In genomic region chr5:36459191-36460135, GRCh38 we compare ENCODE assay signal across 10 cellular contexts.
A peak's percentile ranks its signal among the peaks of the same experiment; 100 is the strongest.
DNase-seq lines count a peak whose midpoint lies in the region; FAIRE-seq and TF ChIP-seq lines count a peak whose summit lies in the region.
"Had no signal": no experiment of that assay in that cellular context is flagged by ENCODE, and none has a peak within 500 bp of the region (broad histone marks: within the 10 kb centered on the region; RNA-seq: fewer than 3 reads in every experiment).

No MANE protein-coding gene starts in this region.

- H2AFZ ChIP-seq in neural progenitor cell (replicated peaks) = no peak overlapping the region

- in situ Hi-C loops in KBM-7 (cut with MboI; ENCODE audit: low pct_unique_long_range_greater_than_20kb, low sequenced_read_pairs) = no loop called here

- DNase-seq in NCI-H1694 (lab: John Stamatoyannopoulos, UW) = peak; percentile 3
- DNase-seq in NCI-H1694 treated with DMSO at 0.1 percent for 48 hours (lab: John Stamatoyannopoulos, UW) = no peak
- peak; percentile 26 for DNase-seq in KBM-7
- peak; percentile 82 for DNase-seq in bronchial epithelial cell (ENCODE audit: low read depth)
- no peak for DNase-seq in neural progenitor cell (ENCODE audit: low spot score)
- no peak for DNase-seq in NCI-H1930 (lab: John Stamatoyannopoulos, UW)
- DNase-seq in DMS153 (lab: John Stamatoyannopoulos, UW) = no peak
- no peak for DNase-seq in activated CD4-positive, alpha-beta T cell treated with anti-CD3 and anti-CD28 coated beads for 1 hour
- DNase-seq: left cardiac atrium, tibial artery had no signal

- no peaks in the 10 kb centered on the region for H3F3A ChIP-seq in neural progenitor cell (ENCODE audit: low read depth)

- TF ChIP-seq CTCF in bronchial epithelial cell (IDR thresholded peaks at IDR 0.05; ENCODE audit: insufficient read depth, low read length, severe bottlenecking) (peak; percentile 48), neural progenitor cell (IDR thresholded peaks at IDR 0.05) (peak; percentile 55)

- no peak overlapping the region for H3K27ac ChIP-seq in neural progenitor cell
- H3K27ac ChIP-seq: tibial artery had no signal

- no peak overlapping the region for H3K4me3 Mint-ChIP-seq in neural progenitor cell

- no peaks in the 10 kb centered on the region for H3K27me3 ChIP-seq in bronchial epithelial cell (ENCODE audit: control insufficient read depth, insufficient read depth, low read length)
- no peaks in the 10 kb centered on the region for H3K27me3 ChIP-seq in neural progenitor cell
- H3K27me3 ChIP-seq: tibial artery had no signal

- H3K9me3 ChIP-seq in neural progenitor cell (ENCODE audit: low read depth) = no peaks in the 10 kb centered on the region
- H3K9me3 ChIP-seq: tibial artery had no signal

- H3K79me2 ChIP-seq in neural progenitor cell (ENCODE audit: low read depth) = no peaks in the 10 kb centered on the region

- no peaks in the 10 kb centered on the region for H4K20me1 ChIP-seq in neural progenitor cell (ENCODE audit: low read depth)

- FAIRE-seq in bronchial epithelial cell (lab: Jason Lieb, UNC) = no peak

- no peaks in the 10 kb centered on the region for H3K36me3 ChIP-seq in bronchial epithelial cell (ENCODE audit: control insufficient read depth, insufficient read depth, low read length)
- no peaks in the 10 kb centered on the region for H3K36me3 ChIP-seq in neural progenitor cell
- H3K36me3 ChIP-seq: tibial artery had no signal

- peaks cover 4% of the 10 kb centered on the region for H3K9me3 Mint-ChIP-seq in neural progenitor cell

- H3K4me3 ChIP-seq in bronchial epithelial cell (ENCODE audit: low read depth, low read length) (no peak overlapping the region), neural progenitor cell (no peak overlapping the region)
- H3K4me3 ChIP-seq: tibial artery had no signal

- H3K4me1 Mint-ChIP-seq in neural progenitor cell = no peaks in the 10 kb centered on the region

- peaks cover 3% of the 10 kb centered on the region for H3K27me3 Mint-ChIP-seq in neural progenitor cell (ENCODE audit: insufficient read depth, low read depth)

- H3K27ac Mint-ChIP-seq in neural progenitor cell = no peak overlapping the region

- H3K4me1 ChIP-seq in neural progenitor cell = no peaks in the 10 kb centered on the region

- H3K9ac ChIP-seq in neural progenitor cell = no peak overlapping the region

- H3K4me2 ChIP-seq in neural progenitor cell = no peak overlapping the region

- no peaks in the 10 kb centered on the region for H3K36me3 Mint-ChIP-seq in neural progenitor cell

Comparison
In these comparisons a context has a peak if more than half of its experiments do, and no peak if none do; other contexts are left out.
1. DNase-seq: peak in NCI-H1694 (single experiment), KBM-7 (single experiment) and bronchial epithelial cell (single experiment); none in NCI-H1694 treated with DMSO at 0.1 percent for 48 hours (single experiment), neural progenitor cell (single experiment), NCI-H1930 (0 of 2), DMS153 (single experiment) and activated CD4-positive, alpha-beta T cell treated with anti-CD3 and anti-CD28 coated beads for 1 hour (single experiment).